ENCODE assay signal across 30 cellular contexts in the genomic region with DNA sequence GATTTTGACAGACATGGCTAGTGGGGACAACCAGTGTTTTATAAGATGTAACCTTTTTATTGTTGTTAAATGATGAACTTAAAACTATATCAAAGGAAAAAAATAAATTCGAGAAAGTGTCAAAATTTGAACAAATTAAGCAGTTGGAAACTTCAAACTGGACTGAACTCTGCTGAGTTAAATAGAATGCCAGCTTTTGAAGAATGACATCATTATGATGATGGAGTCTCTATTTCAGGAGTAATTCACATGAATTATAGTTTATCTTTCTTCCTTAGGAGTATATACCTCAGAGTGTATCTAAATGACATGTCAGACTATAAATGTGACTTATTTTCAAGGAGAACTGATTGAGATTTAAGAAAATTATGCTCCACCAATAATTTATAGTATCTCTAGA.
"Had no signal": no experiment of that assay in that cellular context is flagged by ENCODE, and none has a peak within 500 bp of the region (broad histone marks: within the 10 kb centered on the region; RNA-seq: fewer than 3 reads in every experiment).

No MANE protein-coding gene starts in this region.

- DNase-seq: activated CD4-positive, alpha-beta memory T cell treated with anti-CD3 and anti-CD28 coated beads for 36 hours; activated CD4-positive, alpha-beta T cell treated with anti-CD3 and anti-CD28 coated beads for 36 hours; activated CD4-positive, alpha-beta T cell treated with anti-CD3 and anti-CD28 coated beads, Interleukin-2, amount 10 ng/mL, durations not matched to agents 24 days and 14 days; activated CD4-positive, CD25-positive, alpha-beta regulatory T cell; activated CD4-positive, CD25-positive, alpha-beta regulatory T cell treated with anti-CD3 and anti-CD28 coated beads, Interleukin-2, amount 50 U/mL, for 72 hours; activated CD8-positive, alpha-beta memory T cell treated with anti-CD3 and anti-CD28 coated beads, Interleukin-2, amount 10 ng/mL, durations not matched to agents 7 days and 5 days; activated CD8-positive, alpha-beta memory T cell treated with anti-CD3 and anti-CD28 coated beads, Interleukin-2, amount 50 U/mL, for 4 hours; activated CD8-positive, alpha-beta T cell treated with anti-CD3 and anti-CD28 coated beads, Interleukin-2, amount 10 ng/mL, durations not matched to agents 7 days and 5 days; activated effector memory CD4-positive, alpha-beta T cell treated with anti-CD3 and anti-CD28 coated beads, Interleukin-2, amount 50 U/mL, for 16 hours; activated naive CD8-positive, alpha-beta T cell treated with anti-CD3 and anti-CD28 coated beads, Interleukin-2, amount 50 U/mL, for 24 hours; activated T-cell treated with anti-CD3 and anti-CD28 coated beads, Interleukin-2, amount 50 U/mL, for 1 hour; adrenal gland; amygdala; aorta; body of pancreas; caudate nucleus; cortex of kidney; dermis blood vessel endothelial cell; effector CD4-positive, alpha-beta T cell; esophagus squamous epithelium; foreskin melanocyte; heart right ventricle; T-helper 1 cell; T-helper 17 cell; T1000 had no signal

- H3K27me3 Mint-ChIP-seq: activated CD4-positive, alpha-beta memory T cell treated with anti-CD3 and anti-CD28 coated beads for 36 hours; activated CD4-positive, alpha-beta T cell treated with anti-CD3 and anti-CD28 coated beads for 36 hours; activated CD4-positive, alpha-beta T cell treated with anti-CD3 and anti-CD28 coated beads, Interleukin-2, amount 10 ng/mL, durations not matched to agents 24 days and 14 days; activated CD8-positive, alpha-beta memory T cell treated with anti-CD3 and anti-CD28 coated beads, Interleukin-2, amount 10 ng/mL, durations not matched to agents 7 days and 5 days; activated naive CD8-positive, alpha-beta T cell treated with anti-CD3 and anti-CD28 coated beads, Interleukin-2, amount 50 U/mL, for 24 hours; T-helper 17 cell had no signal

- H3K36me3 ChIP-seq: adrenal gland, esophagus squamous epithelium, gastroesophageal sphincter, heart right ventricle had no signal

- H3K27me3 ChIP-seq: adrenal gland, body of pancreas, esophagus squamous epithelium, gastroesophageal sphincter, heart right ventricle had no signal

- H3K27ac Mint-ChIP-seq: activated CD4-positive, alpha-beta memory T cell treated with anti-CD3 and anti-CD28 coated beads for 36 hours; activated CD4-positive, alpha-beta T cell treated with anti-CD3 and anti-CD28 coated beads for 36 hours; activated CD4-positive, alpha-beta T cell treated with anti-CD3 and anti-CD28 coated beads, Interleukin-2, amount 10 ng/mL, durations not matched to agents 24 days and 14 days; activated CD8-positive, alpha-beta memory T cell treated with anti-CD3 and anti-CD28 coated beads, Interleukin-2, amount 10 ng/mL, durations not matched to agents 7 days and 5 days; activated CD8-positive, alpha-beta T cell treated with anti-CD3 and anti-CD28 coated beads, Interleukin-2, amount 10 ng/mL, durations not matched to agents 7 days and 5 days; activated naive CD4-positive, alpha-beta T cell treated with anti-CD3 and anti-CD28 coated beads, Interleukin-2, amount 50 U/mL, for 72 hours; activated naive CD8-positive, alpha-beta T cell treated with anti-CD3 and anti-CD28 coated beads, Interleukin-2, amount 50 U/mL, for 24 hours; activated T-helper 2 cell treated with anti-CD3 and anti-CD28 coated beads, Interferon-gamma antibody, Interleukin-2, Interleukin-4, amounts not matched to agents 10 μg/mL and 5 μg/mL and 100 μg/mL, durations not matched to agents 14 hours and 24 hours and 36 hours; T-helper 17 cell; T-helper 2 cell treated with Interferon-gamma antibody and Interleukin-4, amounts not matched to agents 5 μg/mL and 100 μg/mL, for 36 hours had no signal

- H3K27ac ChIP-seq: adrenal gland, body of pancreas, epithelial cell of prostate, esophagus squamous epithelium, gastroesophageal sphincter, heart right ventricle had no signal

- H3K9me3 Mint-ChIP-seq: activated CD4-positive, alpha-beta memory T cell treated with anti-CD3 and anti-CD28 coated beads for 36 hours; activated naive CD8-positive, alpha-beta T cell treated with anti-CD3 and anti-CD28 coated beads, Interleukin-2, amount 50 U/mL, for 24 hours; activated T-helper 2 cell treated with anti-CD3 and anti-CD28 coated beads, Interferon-gamma antibody, Interleukin-2, Interleukin-4, amounts not matched to agents 10 μg/mL and 5 μg/mL and 100 μg/mL, durations not matched to agents 14 hours and 24 hours and 36 hours had no signal

- H3K4me3 ChIP-seq: adrenal gland, body of pancreas, esophagus squamous epithelium, gastroesophageal sphincter, heart right ventricle had no signal

- H3K9me3 ChIP-seq: adrenal gland, body of pancreas, esophagus squamous epithelium, gastroesophageal sphincter, heart right ventricle had no signal

- H3K4me3 Mint-ChIP-seq: activated CD4-positive, alpha-beta memory T cell treated with anti-CD3 and anti-CD28 coated beads for 36 hours; activated CD4-positive, alpha-beta T cell treated with anti-CD3 and anti-CD28 coated beads for 36 hours; activated CD4-positive, alpha-beta T cell treated with anti-CD3 and anti-CD28 coated beads, Interleukin-2, amount 10 ng/mL, durations not matched to agents 24 days and 14 days; activated CD8-positive, alpha-beta memory T cell treated with anti-CD3 and anti-CD28 coated beads, Interleukin-2, amount 10 ng/mL, durations not matched to agents 7 days and 5 days; activated CD8-positive, alpha-beta T cell treated with anti-CD3 and anti-CD28 coated beads, Interleukin-2, amount 10 ng/mL, durations not matched to agents 7 days and 5 days; activated naive CD8-positive, alpha-beta T cell treated with anti-CD3 and anti-CD28 coated beads, Interleukin-2, amount 50 U/mL, for 24 hours; T-helper 17 cell; T-helper 2 cell treated with Interferon-gamma antibody and Interleukin-4, amounts not matched to agents 5 μg/mL and 100 μg/mL, for 36 hours had no signal

- H3K4me1 ChIP-seq: adrenal gland, body of pancreas, esophagus squamous epithelium, gastroesophageal sphincter, heart right ventricle had no signal

- ATAC-seq: activated CD8-positive, alpha-beta memory T cell treated with anti-CD3 and anti-CD28 coated beads, Interleukin-2, amount 10 ng/mL, durations not matched to agents 7 days and 5 days; activated CD8-positive, alpha-beta T cell treated with anti-CD3 and anti-CD28 coated beads, Interleukin-2, amount 10 ng/mL, durations not matched to agents 7 days and 5 days; activated naive CD8-positive, alpha-beta T cell treated with anti-CD3 and anti-CD28 coated beads, Interleukin-2, amount 50 U/mL, for 24 hours; body of pancreas; gastroesophageal sphincter; heart right ventricle; T-helper 17 cell had no signal
